26 cellular contexts compared by ENCODE assay signal in the genomic region with DNA sequence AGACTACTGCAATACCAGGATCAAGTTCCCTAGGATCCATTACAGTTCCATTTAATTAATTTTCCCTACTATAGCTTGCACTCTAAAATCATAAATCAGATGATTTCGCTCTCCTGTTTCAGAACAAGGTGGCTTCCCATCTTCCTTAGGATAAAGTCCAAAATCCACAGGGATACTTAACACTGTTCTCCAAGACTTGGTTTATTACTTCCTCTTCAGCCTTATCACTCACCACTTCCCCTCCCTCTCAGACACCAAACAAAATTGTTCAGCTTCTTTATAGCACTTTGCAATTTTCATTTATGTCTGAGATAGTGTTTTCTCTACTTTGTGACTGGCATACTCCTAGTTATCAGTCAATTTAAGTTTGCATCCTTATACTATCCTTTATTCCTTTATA.
"Had no signal": no experiment of that assay in that cellular context is flagged by ENCODE, and none has a peak within 500 bp of the region (broad histone marks: within the 10 kb centered on the region; RNA-seq: fewer than 3 reads in every experiment).

No MANE protein-coding gene starts in this region.

- H3K9me3 ChIP-seq: ascending aorta, breast epithelium, colonic mucosa, esophagus squamous epithelium had no signal

- H3K4me1 ChIP-seq: ascending aorta, breast epithelium, colonic mucosa, esophagus squamous epithelium had no signal

- DNase-seq: activated CD4-positive, alpha-beta memory T cell treated with anti-CD3 and anti-CD28 coated beads, Interleukin-2, amount 10 ng/mL, durations not matched to agents 7 days and 5 days; activated CD4-positive, alpha-beta T cell treated with anti-CD3 and anti-CD28 coated beads for 1 hour; activated CD4-positive, alpha-beta T cell treated with anti-CD3 and anti-CD28 coated beads for 4 hours; activated CD4-positive, alpha-beta T cell treated with anti-CD3 and anti-CD28 coated beads, Interleukin-2, amount 10 ng/mL, durations not matched to agents 7 days and 5 days; activated CD4-positive, alpha-beta T cell treated with anti-CD3 and anti-CD28 coated beads, Interleukin-2, amount 50 U/mL, for 4 hours; activated CD8-positive, alpha-beta memory T cell treated with anti-CD3 and anti-CD28 coated beads, Interleukin-2, amount 50 U/mL, for 48 hours; activated gamma-delta T cell; activated naive CD4-positive, alpha-beta T cell; activated naive CD4-positive, alpha-beta T cell treated with anti-CD3 and anti-CD28 coated beads, Interleukin-2, amount 10 ng/mL, durations not matched to agents 7 days and 5 days; activated naive CD8-positive, alpha-beta T cell treated with anti-CD3 and anti-CD28 coated beads, Interleukin-2, amount 10 ng/mL, durations not matched to agents 7 days and 5 days; activated T-cell treated with anti-CD3 and anti-CD28 coated beads for 4 hours; activated T-cell treated with anti-CD3 and anti-CD28 coated beads, Interleukin-2, amount 50 U/mL, for 24 hours; activated T-cell treated with anti-CD3 and anti-CD28 coated beads, Interleukin-2, amount 50 U/mL, for 72 hours; central memory CD4-positive, alpha-beta T cell; cerebellar nuclear complex; colonic mucosa; effector CD8-positive, alpha-beta T cell; esophagus squamous epithelium; foreskin melanocyte; T-helper 2 cell had no signal

- H3K27me3 ChIP-seq: ascending aorta, breast epithelium, cardiac muscle cell, colonic mucosa, esophagus squamous epithelium, gastroesophageal sphincter had no signal

- H3K27ac ChIP-seq: ascending aorta, breast epithelium, cardiac muscle cell, colonic mucosa, epithelial cell of prostate, esophagus squamous epithelium, gastroesophageal sphincter had no signal

- H3K4me3 ChIP-seq: ascending aorta, breast epithelium, cardiac muscle cell, colonic mucosa, esophagus squamous epithelium, gastroesophageal sphincter had no signal

- ATAC-seq: activated naive CD4-positive, alpha-beta T cell treated with anti-CD3 and anti-CD28 coated beads, Interleukin-2, amount 50 U/mL, for 72 hours; activated T-cell treated with anti-CD3 and anti-CD28 coated beads, Interleukin-2, amount 50 U/mL, for 72 hours; gastroesophageal sphincter had no signal

- H3K36me3 ChIP-seq: ascending aorta, breast epithelium, cardiac muscle cell, colonic mucosa, esophagus squamous epithelium, gastroesophageal sphincter had no signal
